In the genomic region with DNA sequence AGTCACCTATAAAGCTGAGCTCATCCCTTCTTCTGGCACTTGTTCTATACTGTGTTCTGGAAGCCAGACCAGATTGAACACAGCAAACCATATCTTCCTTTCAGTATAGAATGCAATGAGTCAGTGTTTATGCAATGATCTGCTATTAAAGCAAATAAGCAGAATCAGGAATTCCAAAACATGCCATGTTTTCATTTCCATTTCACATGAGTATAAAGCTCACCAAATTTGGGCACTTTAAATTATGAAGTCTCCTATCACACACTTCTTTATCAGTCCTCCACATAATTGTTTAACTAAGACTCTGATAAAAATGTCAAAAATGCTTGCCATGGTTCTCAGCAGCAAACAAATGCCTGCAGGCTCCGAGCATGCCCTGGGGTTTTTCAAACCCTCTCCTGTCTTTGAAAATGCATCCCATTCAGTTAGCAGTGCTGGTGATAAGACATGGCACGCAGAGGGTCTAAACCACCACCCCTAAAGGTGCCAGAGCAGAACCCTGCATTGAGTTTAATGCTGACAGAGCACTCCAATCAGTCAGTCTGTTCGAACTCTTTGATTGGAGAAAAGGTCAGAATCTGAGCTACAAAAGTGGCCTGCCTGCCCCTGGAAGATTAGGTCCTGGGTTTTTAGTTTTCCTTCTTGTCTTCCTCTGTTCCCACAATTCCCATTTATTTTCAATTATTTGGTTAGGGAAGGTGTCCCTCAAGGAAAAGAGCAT, we compare ENCODE assay signal across 10 cellular contexts.
DNase-seq lines count a peak whose midpoint lies in the region; ATAC-seq and TF ChIP-seq lines count a peak whose summit lies in the region.
"Had no signal": no experiment of that assay in that cellular context is flagged by ENCODE, and none has a peak within 500 bp of the region (broad histone marks: within the 10 kb centered on the region; RNA-seq: fewer than 3 reads in every experiment).

No MANE protein-coding gene starts in this region.

- TF ChIP-seq EP300 in stomach (IDR thresholded peaks at IDR 0.05), result no peak

- H3K27me3 Mint-ChIP-seq in type B pancreatic cell, result no peaks in the 10 kb centered on the region

- H3K27me3 ChIP-seq in heart right ventricle, result no peaks in the 10 kb centered on the region
- no peaks in the 10 kb centered on the region for H3K27me3 ChIP-seq in RWPE2 (ENCODE audit: insufficient read depth, poor library complexity, severe bottlenecking)
- no peaks in the 10 kb centered on the region for H3K27me3 ChIP-seq in stomach

- ATAC-seq in left cardiac atrium, result peak; percentile 19 to 41
- ATAC-seq in heart right ventricle, result no peak
- peak; percentile 74 for ATAC-seq in RWPE2 (ENCODE audit: low read depth)
- ATAC-seq in GM19351 (IDR thresholded peaks at IDR 0.05; ENCODE audit: unreplicated experiment), result no peak

- WGBS in heart right ventricle, 2 donors, result 41 to 57% methylated on average over 3 of the region's 3 CpGs
- 17 to 52% (median 30%) methylated on average over 3 of the region's 3 CpGs for WGBS in stomach, 5 donors

- peaks cover 18% of the 10 kb centered on the region for H3K4me1 Mint-ChIP-seq in type B pancreatic cell (ENCODE audit: unreplicated experiment)

- intact Hi-C loops in left cardiac atrium (cut with DNase I) (no loop called here), heart right ventricle (cut with DNase I) (no loop called here), stomach (cut with DNase I; ENCODE audit: low total_unique reads) (no loop called here)

- H3K4me3 Mint-ChIP-seq in type B pancreatic cell, result no peak overlapping the region

- peak overlapping the region in 1 of 10 donors; percentile 33 for H3K27ac ChIP-seq in heart right ventricle
- H3K27ac ChIP-seq in RWPE2 (ENCODE audit: poor library complexity, severe bottlenecking), result no peak overlapping the region
- H3K27ac ChIP-seq in stomach, result peak overlapping the region in 2 of 5 donors; percentile 1 to 23

- H3K27ac Mint-ChIP-seq in type B pancreatic cell, result peak overlapping the region; percentile 1

- TF ChIP-seq CTCF in heart right ventricle (IDR thresholded peaks at IDR 0.05) (no peak), RWPE2 (IDR thresholded peaks at IDR 0.05; ENCODE audit: poor library complexity, severe bottlenecking) (no peak), fibroblast of the aortic adventitia (IDR thresholded peaks at IDR 0.05; ENCODE audit: insufficient read depth, low read length) (no peak), type B pancreatic cell (conservative IDR thresholded peaks at IDR 0.05) (no peak), stomach (IDR thresholded peaks at IDR 0.05) (no peak)

- H3K9me3 ChIP-seq in heart right ventricle (no peaks in the 10 kb centered on the region), RWPE2 (ENCODE audit: severe bottlenecking) (no peaks in the 10 kb centered on the region), stomach (no peaks in the 10 kb centered on the region)
- H3K9me3 ChIP-seq: mucosa of descending colon had no signal

- H3K36me3 ChIP-seq in heart right ventricle, result no peaks in the 10 kb centered on the region
- no peaks in the 10 kb centered on the region for H3K36me3 ChIP-seq in RWPE2 (ENCODE audit: low read depth)
- peaks cover 0 to 4% (median 0%) of the 10 kb centered on the region in 4 donors for H3K36me3 ChIP-seq in stomach

- no peak overlapping the region for H3K4me3 ChIP-seq in heart right ventricle
- H3K4me3 ChIP-seq in RWPE2 (ENCODE audit: severe bottlenecking), result no peak overlapping the region
- no peak overlapping the region for H3K4me3 ChIP-seq in fibroblast of the aortic adventitia (ENCODE audit: low read depth, low read length)
- no peak overlapping the region for H3K4me3 ChIP-seq in stomach
- H3K4me3 ChIP-seq: mucosa of descending colon had no signal

- peaks cover 4% of the 10 kb centered on the region for H3K9me3 Mint-ChIP-seq in type B pancreatic cell

- no peak for TF ChIP-seq POLR2A in stomach (IDR thresholded peaks at IDR 0.05)

- peaks cover 8% of the 10 kb centered on the region for H3K36me3 Mint-ChIP-seq in type B pancreatic cell

- DNase-seq in left cardiac atrium (no peak), heart right ventricle (no peak), RWPE2 (ENCODE audit: low spot score) (no peak), fibroblast of the aortic adventitia (ENCODE audit: low read depth) (peak; percentile 84), type B pancreatic cell (ENCODE audit: extremely low spot score, unreplicated experiment) (no peak), stomach (no peak), RPMI8226 (no peak)
- DNase-seq: activated gamma-delta T cell had no signal

- H3K4me1 ChIP-seq in heart right ventricle, result peaks cover 3 to 24% (median 12%) of the 10 kb centered on the region in 9 donors
- no peaks in the 10 kb centered on the region for H3K4me1 ChIP-seq in RWPE2 (ENCODE audit: insufficient read depth, poor library complexity, severe bottlenecking)
- peaks cover 11 to 36% (median 22%) of the 10 kb centered on the region in 4 donors for H3K4me1 ChIP-seq in stomach

Comparison
In these comparisons a context has a peak if more than half of its experiments do, and no peak if none do; other contexts are left out.
1. ATAC-seq: peak in left cardiac atrium (2 of 2) and RWPE2 (single experiment); none in heart right ventricle (0 of 8) and GM19351 (single experiment).